23 cellular contexts compared by ENCODE assay signal in genomic region chr10:87764072-87764934, GRCh38.
"Had no signal": no experiment of that assay in that cellular context is flagged by ENCODE, and none has a peak within 500 bp of the region (broad histone marks: within the 10 kb centered on the region; RNA-seq: fewer than 3 reads in every experiment).

No MANE protein-coding gene starts in this region.

- H3K27me3 Mint-ChIP-seq: activated CD8-positive, alpha-beta T cell treated with anti-CD3 and anti-CD28 coated beads for 36 hours; activated naive CD8-positive, alpha-beta T cell treated with anti-CD3 and anti-CD28 coated beads for 36 hours; activated T-helper 17 cell treated with anti-CD3 and anti-CD28 coated beads, Interleukin-2, amount 50 U/mL, for 72 hours had no signal

- H3K4me3 Mint-ChIP-seq: activated CD8-positive, alpha-beta T cell treated with anti-CD3 and anti-CD28 coated beads for 36 hours; activated naive CD8-positive, alpha-beta T cell treated with anti-CD3 and anti-CD28 coated beads for 36 hours; activated T-helper 17 cell treated with anti-CD3 and anti-CD28 coated beads, Interleukin-2, amount 50 U/mL, for 72 hours; T-helper 1 cell treated with Interleukin-12 subunit alpha and Interleukin-12 subunit beta and Interleukin-4 antibody, amounts not matched to agents 30 μg/mL and 1 μg/mL, for 36 hours had no signal

- ATAC-seq: activated CD4-positive, CD25-positive, alpha-beta regulatory T cell treated with anti-CD3 and anti-CD28 coated beads, Interleukin-2, amount 50 U/mL, for 24 hours; activated CD8-positive, alpha-beta T cell treated with anti-CD3 and anti-CD28 coated beads for 36 hours; activated T-helper 17 cell treated with anti-CD3 and anti-CD28 coated beads, Interleukin-2, amount 50 U/mL, for 72 hours; Panc1; Right ventricle myocardium inferior had no signal

- H3K27ac Mint-ChIP-seq: activated naive CD8-positive, alpha-beta T cell treated with anti-CD3 and anti-CD28 coated beads for 36 hours; T-helper 1 cell treated with Interleukin-12 subunit alpha and Interleukin-12 subunit beta and Interleukin-4 antibody, amounts not matched to agents 30 μg/mL and 1 μg/mL, for 36 hours had no signal

- H3K9me3 Mint-ChIP-seq: activated CD8-positive, alpha-beta T cell treated with anti-CD3 and anti-CD28 coated beads for 36 hours; activated naive CD8-positive, alpha-beta T cell treated with anti-CD3 and anti-CD28 coated beads for 36 hours; activated T-helper 17 cell treated with anti-CD3 and anti-CD28 coated beads, Interleukin-2, amount 50 U/mL, for 72 hours; T-helper 1 cell treated with Interleukin-12 subunit alpha and Interleukin-12 subunit beta and Interleukin-4 antibody, amounts not matched to agents 30 μg/mL and 1 μg/mL, for 36 hours had no signal

- DNase-seq: activated CD4-positive, alpha-beta T cell treated with anti-CD3 and anti-CD28 coated beads for 4 hours; activated CD8-positive, alpha-beta memory T cell treated with anti-CD3 and anti-CD28 coated beads, Interleukin-2, amount 50 U/mL, for 4 hours; activated CD8-positive, alpha-beta T cell treated with anti-CD3 and anti-CD28 coated beads for 36 hours; activated gamma-delta T cell; activated naive CD8-positive, alpha-beta T cell treated with anti-CD3 and anti-CD28 coated beads for 36 hours; caudate nucleus; Karpas-422; NCI-H1105 treated with DMSO at 0.1 percent for 48 hours; NCI-H146; NCI-H187 treated with DMSO at 0.1 percent for 48 hours; NCI-H2171 treated with DMSO at 0.1 percent for 48 hours; NCI-H345; NCI-H510A; NCI-H526 treated with DMSO at 0.1 percent for 48 hours; NCI-H82; OCI-M1; RPMI8226; SJCRH30 had no signal
